ENCODE assay signal across 28 cellular contexts in genomic region chr10:1020966-1021365, GRCh38. TPM values are rescaled to one million over a fixed set of nuclear protein-coding genes. Genes with fewer than 3 reads are reported as not detected.
"Had no signal": no experiment of that assay in that cellular context is flagged by ENCODE, and none has a peak within 500 bp of the region (broad histone marks: within the 10 kb centered on the region; RNA-seq: fewer than 3 reads in every experiment).

No MANE protein-coding gene starts in this region.

- DNase-seq: activated CD4-positive, alpha-beta T cell treated with anti-CD3 and anti-CD28 coated beads, Interleukin-2, amount 50 U/mL, for 48 hours; activated CD8-positive, alpha-beta memory T cell treated with anti-CD3 and anti-CD28 coated beads, Interleukin-2, amount 50 U/mL, for 48 hours; activated effector memory CD4-positive, alpha-beta T cell treated with anti-CD3 and anti-CD28 coated beads, Interleukin-2, amount 50 U/mL, for 16 hours; activated T-cell treated with anti-CD3 and anti-CD28 coated beads, Interleukin-2, amount 50 U/mL, for 72 hours; brain microvascular endothelial cell; central memory CD4-positive, alpha-beta T cell; dermis blood vessel endothelial cell; effector CD8-positive, alpha-beta T cell; foreskin melanocyte; kidney; lower lobe of right lung; naive thymus-derived CD4-positive, alpha-beta T cell; occipital lobe; small intestine; stimulated activated CD4-positive, alpha-beta T cell treated with anti-CD3 and anti-CD28 coated beads, Interleukin-2, amount 100 ng/mL, for 24 hours; stimulated activated naive CD8-positive, alpha-beta T cell treated with anti-CD3 and anti-CD28 coated beads, Interleukin-15, amount 100 ng/mL, for 72 hours; T1000; transverse colon; uterus had no signal

- H3K4me3 ChIP-seq: ascending aorta, lower lobe of right lung, transverse colon, uterus had no signal

- H3K36me3 ChIP-seq: uterus had no signal

- H3K27ac ChIP-seq: ascending aorta, brain microvascular endothelial cell, lower lobe of right lung, transverse colon, uterus had no signal

- H3K27me3 Mint-ChIP-seq: activated naive CD4-positive, alpha-beta T cell treated with anti-CD3 and anti-CD28 coated beads, Interleukin-2, amount 50 U/mL, for 24 hours; naive thymus-derived CD4-positive, alpha-beta T cell; stimulated activated naive CD8-positive, alpha-beta T cell treated with anti-CD3 and anti-CD28 coated beads, Interleukin-15, amount 100 ng/mL, for 72 hours had no signal

- H3K9me3 ChIP-seq: ascending aorta, lower lobe of right lung, transverse colon, uterus had no signal

- H3K4me1 ChIP-seq: ascending aorta, lower lobe of right lung, transverse colon, uterus had no signal

- H3K4me3 Mint-ChIP-seq: activated naive CD4-positive, alpha-beta T cell treated with anti-CD3 and anti-CD28 coated beads, Interleukin-2, amount 50 U/mL, for 24 hours; activated T-cell treated with anti-CD3 and anti-CD28 coated beads, Interleukin-2, amount 50 U/mL, for 72 hours; naive thymus-derived CD4-positive, alpha-beta T cell; neural crest cell; stimulated activated effector memory CD8-positive, alpha-beta T cell treated with anti-CD3 and anti-CD28 coated beads, Interleukin-12 subunit alpha, Interleukin-12 subunit beta, amount 100 ng/mL, for 72 hours; stimulated activated naive CD8-positive, alpha-beta T cell treated with anti-CD3 and anti-CD28 coated beads, Interleukin-15, amount 100 ng/mL, for 72 hours; WTC11 had no signal

- H3K27me3 ChIP-seq: ascending aorta, brain microvascular endothelial cell, transverse colon, uterus had no signal

- FAIRE-seq: kidney, small intestine had no signal

- H3K27ac Mint-ChIP-seq: activated naive CD4-positive, alpha-beta T cell treated with anti-CD3 and anti-CD28 coated beads, Interleukin-2, amount 50 U/mL, for 24 hours; activated T-cell treated with anti-CD3 and anti-CD28 coated beads, Interleukin-2, amount 50 U/mL, for 72 hours; naive thymus-derived CD4-positive, alpha-beta T cell; stimulated activated naive CD8-positive, alpha-beta T cell treated with anti-CD3 and anti-CD28 coated beads, Interleukin-15, amount 100 ng/mL, for 72 hours; WTC11 had no signal

- H3K9me3 Mint-ChIP-seq: activated naive CD4-positive, alpha-beta T cell treated with anti-CD3 and anti-CD28 coated beads, Interleukin-2, amount 50 U/mL, for 24 hours; activated T-cell treated with anti-CD3 and anti-CD28 coated beads, Interleukin-2, amount 50 U/mL, for 72 hours; naive thymus-derived CD4-positive, alpha-beta T cell; neural crest cell; stimulated activated effector memory CD8-positive, alpha-beta T cell treated with anti-CD3 and anti-CD28 coated beads, Interleukin-12 subunit alpha, Interleukin-12 subunit beta, amount 100 ng/mL, for 72 hours; stimulated activated naive CD8-positive, alpha-beta T cell treated with anti-CD3 and anti-CD28 coated beads, Interleukin-15, amount 100 ng/mL, for 72 hours had no signal

- H3K4me1 Mint-ChIP-seq: activated naive CD4-positive, alpha-beta T cell treated with anti-CD3 and anti-CD28 coated beads, Interleukin-2, amount 50 U/mL, for 24 hours; naive thymus-derived CD4-positive, alpha-beta T cell; neural crest cell; stimulated activated effector memory CD8-positive, alpha-beta T cell treated with anti-CD3 and anti-CD28 coated beads, Interleukin-12 subunit alpha, Interleukin-12 subunit beta, amount 100 ng/mL, for 72 hours; stimulated activated naive CD8-positive, alpha-beta T cell treated with anti-CD3 and anti-CD28 coated beads, Interleukin-15, amount 100 ng/mL, for 72 hours had no signal

- ATAC-seq: naive thymus-derived CD4-positive, alpha-beta T cell; sciatic nerve; stimulated activated effector memory CD8-positive, alpha-beta T cell treated with anti-CD3 and anti-CD28 coated beads, Interleukin-12 subunit alpha, Interleukin-12 subunit beta, amount 100 ng/mL, for 72 hours; stimulated activated naive CD8-positive, alpha-beta T cell treated with anti-CD3 and anti-CD28 coated beads, Interleukin-15, amount 100 ng/mL, for 72 hours had no signal

RNA-seq across cellular contexts. Expression of gene IDI2, which starts 4.7 kb away (rescaled TPM):
- total RNA-seq: activated CD8-positive, alpha-beta memory T cell treated with anti-CD3 and anti-CD28 coated beads for 36 hours; activated T-cell treated with anti-CD3 and anti-CD28 coated beads, Interleukin-2, amount 50 U/mL, for 72 hours; ascending aorta; dermis blood vessel endothelial cell; kidney; lower lobe of right lung; naive thymus-derived CD4-positive, alpha-beta T cell; neural crest cell; occipital lobe; sciatic nerve; temporal lobe; transverse colon; uterus; WTC11 had no signal
- polyA plus RNA-seq: esophagus; naive thymus-derived CD4-positive, alpha-beta T cell had no signal
